ENCODE assay signal across 20 cellular contexts in the genomic region with DNA sequence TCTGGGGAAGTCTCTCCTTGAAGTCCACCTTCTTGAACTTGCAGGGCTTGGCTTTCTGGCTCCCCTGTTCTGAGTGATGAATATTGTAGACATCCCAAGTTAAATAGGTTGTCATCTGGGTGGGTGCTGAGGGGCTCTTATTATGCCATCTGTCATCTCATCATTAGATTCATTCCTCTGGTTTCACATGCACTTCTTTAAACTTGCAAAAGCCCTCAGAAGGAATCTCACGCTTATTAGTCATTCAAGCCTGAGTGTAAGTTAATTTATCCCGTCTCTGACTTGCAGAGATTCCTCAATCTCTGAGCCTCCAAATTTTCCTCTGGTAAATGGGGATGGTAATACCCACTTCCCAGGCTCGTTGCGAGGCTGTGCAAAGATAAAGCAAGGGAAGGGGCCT. TPM values are rescaled to one million over a fixed set of nuclear protein-coding genes. Genes with fewer than 3 reads are reported as not detected.
DNase-seq lines count a peak whose midpoint lies in the region; ATAC-seq, FAIRE-seq and TF ChIP-seq lines count a peak whose summit lies in the region.
"Had no signal": no experiment of that assay in that cellular context is flagged by ENCODE, and none has a peak within 500 bp of the region (broad histone marks: within the 10 kb centered on the region; RNA-seq: fewer than 3 reads in every experiment).

No MANE protein-coding gene starts in this region.

- no peak overlapping the region for H3K27ac Mint-ChIP-seq in glutamatergic neuron (ENCODE audit: unreplicated experiment)
- H3K27ac Mint-ChIP-seq in activated T-cell treated with anti-CD3 and anti-CD28 coated beads, Interleukin-2, amount 50 U/mL, for 24 hours: no peak overlapping the region

- FAIRE-seq in A549 (lab: Jason Lieb, UNC): no peak
- FAIRE-seq: A204.1, D721Med had no signal

- peak overlapping the region; percentile 93 to 97 for H3K27ac ChIP-seq in A549
- peak overlapping the region; percentile 87 for H3K27ac ChIP-seq in RWPE2 (ENCODE audit: poor library complexity, severe bottlenecking)

- ATAC-seq in A549 (no peak), RWPE2 (ENCODE audit: low read depth) (no peak)

- peak overlapping the region; percentile 87; the same call in 2 of the 3 replicates for H3K4me2 ChIP-seq in A549

- no peak overlapping the region for H3K4me3 Mint-ChIP-seq in glutamatergic neuron (ENCODE audit: unreplicated experiment)
- H3K4me3 Mint-ChIP-seq in activated T-cell treated with anti-CD3 and anti-CD28 coated beads, Interleukin-2, amount 50 U/mL, for 24 hours: no peak overlapping the region
- H3K4me3 Mint-ChIP-seq: CD4-positive, alpha-beta memory T cell had no signal

- H3K9me3 ChIP-seq in A549: peaks cover 12% of the 10 kb centered on the region
- no peaks in the 10 kb centered on the region for H3K9me3 ChIP-seq in RWPE2 (ENCODE audit: severe bottlenecking)
- H3K9me3 ChIP-seq: BE2C had no signal

- H3K27me3 Mint-ChIP-seq in glutamatergic neuron (ENCODE audit: unreplicated experiment): peaks cover 8% of the 10 kb centered on the region
- peaks cover 25% of the 10 kb centered on the region for H3K27me3 Mint-ChIP-seq in activated T-cell treated with anti-CD3 and anti-CD28 coated beads, Interleukin-2, amount 50 U/mL, for 24 hours

- TF ChIP-seq EP300 in A549 (IDR thresholded peaks at IDR 0.05): no peak

- CTCF ChIA-PET in A549 (lab: Yijun Ruan, JAX): interaction anchor here (0.9 to 10.2 kb wide), 2 partner anchors 14 to 183 kb away, joined by 3 to 776 read pairs; no protein-coding TSS in a partner anchor

- DNase-seq in A549 (ENCODE audit: low read depth in 1 of 2, low spot score in 1 of 2) (no peak), GM04503 (ENCODE audit: low read depth) (peak; percentile 45), RWPE2 (ENCODE audit: low spot score) (no peak), fibroblast of mammary gland (ENCODE audit: low read depth) (peak; percentile 12), medulla oblongata (ENCODE audit: extremely low spot score) (no peak), glutamatergic neuron (no peak)
- no peak for DNase-seq in activated T-cell treated with anti-CD3 and anti-CD28 coated beads, Interleukin-2, amount 50 U/mL, for 24 hours
- DNase-seq in activated CD8-positive, alpha-beta memory T cell treated with anti-CD3 and anti-CD28 coated beads, Interleukin-2, amount 50 U/mL, for 4 hours: no peak
- DNase-seq: BE2C; CD4-positive, alpha-beta memory T cell; DMS79 treated with DMSO at 0.1 percent for 48 hours; HCEC 1CT; NCI-H1048; NCI-H146; NCI-H2227 treated with DMSO at 0.1 percent for 48 hours; NCI-H69; NK-92 treated with Interleukin-12 subunit alpha and Interleukin-12 subunit beta, amount 100 ng/mL, for 24 hours; OCI-M1 had no signal

- TF ChIP-seq CTCF in A549 (IDR thresholded peaks at IDR 0.05) (no peak), RWPE2 (IDR thresholded peaks at IDR 0.05; ENCODE audit: poor library complexity, severe bottlenecking) (no peak), fibroblast of mammary gland (conservative IDR thresholded peaks at IDR 0.05; ENCODE audit: control insufficient read depth, insufficient read depth, low read depth, low read length) (no peak), glutamatergic neuron (IDR thresholded peaks at IDR 0.05; ENCODE audit: partially characterized antibody, unreplicated experiment) (no peak)

- no peak for TF ChIP-seq POLR2A in A549 (IDR thresholded peaks at IDR 0.05; ENCODE audit: low read length)

- H3K4me1 Mint-ChIP-seq in glutamatergic neuron (ENCODE audit: low read depth, unreplicated experiment): peaks cover 7% of the 10 kb centered on the region
- peaks cover 8% of the 10 kb centered on the region for H3K4me1 Mint-ChIP-seq in activated T-cell treated with anti-CD3 and anti-CD28 coated beads, Interleukin-2, amount 50 U/mL, for 24 hours (ENCODE audit: low read depth)

- H3K4me1 ChIP-seq in A549: peaks cover 46% of the 10 kb centered on the region
- H3K4me1 ChIP-seq in RWPE2 (ENCODE audit: insufficient read depth, poor library complexity, severe bottlenecking): peaks cover 24% of the 10 kb centered on the region

- peaks cover 5% of the 10 kb centered on the region for H3K9me3 Mint-ChIP-seq in glutamatergic neuron (ENCODE audit: unreplicated experiment)
- H3K9me3 Mint-ChIP-seq in activated T-cell treated with anti-CD3 and anti-CD28 coated beads, Interleukin-2, amount 50 U/mL, for 24 hours: peaks cover 8% of the 10 kb centered on the region

- WGBS in A549 (ENCODE audit: missing lambda C conversion rate): 92% methylated on average over 4 of the region's 4 CpGs

- H3K4me3 ChIP-seq in A549: no peak overlapping the region
- H3K4me3 ChIP-seq in RWPE2 (ENCODE audit: severe bottlenecking): no peak overlapping the region
- no peak overlapping the region for H3K4me3 ChIP-seq in fibroblast of mammary gland (ENCODE audit: control insufficient read depth, low read depth, low read length)

- no peaks in the 10 kb centered on the region for H3K27me3 ChIP-seq in RWPE2 (ENCODE audit: insufficient read depth, poor library complexity, severe bottlenecking)
- H3K27me3 ChIP-seq: BE2C had no signal

- peaks cover 6% of the 10 kb centered on the region; the same call in 1 of the 2 replicates for H3K36me3 ChIP-seq in RWPE2 (ENCODE audit: low read depth)

- POLR2A ChIA-PET in A549 (lab: Yijun Ruan, JAX): no interaction called here

- peaks cover 8% of the 10 kb centered on the region for H3K36me3 Mint-ChIP-seq in glutamatergic neuron (ENCODE audit: unreplicated experiment)
- no peaks in the 10 kb centered on the region for H3K36me3 Mint-ChIP-seq in activated T-cell treated with anti-CD3 and anti-CD28 coated beads, Interleukin-2, amount 50 U/mL, for 24 hours (ENCODE audit: low read depth)

- no peak for TF ChIP-seq RAD21 in A549 (conservative IDR thresholded peaks at IDR 0.05 in 1 of 2, IDR thresholded peaks at IDR 0.05 in 1 of 2)

TF ChIP-seq in A549, 52 proteins besides CTCF, POLR2A, EP300 and RAD21:
- TF ChIP-seq CHD2 (IDR thresholded peaks at IDR 0.05; ENCODE audit: low read length, partially characterized antibody) (no peak), GATA3 (IDR thresholded peaks at IDR 0.05; ENCODE audit: borderline replicate concordance) (no peak), CBX8 (IDR thresholded peaks at IDR 0.05) (no peak), HEYL (CRISPR knock-in tag; IDR thresholded peaks at IDR 0.05) (no peak), ZFP36 (IDR thresholded peaks at IDR 0.05; ENCODE audit: borderline replicate concordance, partially characterized antibody) (no peak), ATOH8 (CRISPR knock-in tag; IDR thresholded peaks at IDR 0.05; ENCODE audit: low read depth) (no peak), POLR2AphosphoS2 (conservative IDR thresholded peaks at IDR 0.05; ENCODE audit: low read length) (no peak), HES2 (IDR thresholded peaks at IDR 0.05) (no peak)
- TF ChIP-seq, protein P1, sequence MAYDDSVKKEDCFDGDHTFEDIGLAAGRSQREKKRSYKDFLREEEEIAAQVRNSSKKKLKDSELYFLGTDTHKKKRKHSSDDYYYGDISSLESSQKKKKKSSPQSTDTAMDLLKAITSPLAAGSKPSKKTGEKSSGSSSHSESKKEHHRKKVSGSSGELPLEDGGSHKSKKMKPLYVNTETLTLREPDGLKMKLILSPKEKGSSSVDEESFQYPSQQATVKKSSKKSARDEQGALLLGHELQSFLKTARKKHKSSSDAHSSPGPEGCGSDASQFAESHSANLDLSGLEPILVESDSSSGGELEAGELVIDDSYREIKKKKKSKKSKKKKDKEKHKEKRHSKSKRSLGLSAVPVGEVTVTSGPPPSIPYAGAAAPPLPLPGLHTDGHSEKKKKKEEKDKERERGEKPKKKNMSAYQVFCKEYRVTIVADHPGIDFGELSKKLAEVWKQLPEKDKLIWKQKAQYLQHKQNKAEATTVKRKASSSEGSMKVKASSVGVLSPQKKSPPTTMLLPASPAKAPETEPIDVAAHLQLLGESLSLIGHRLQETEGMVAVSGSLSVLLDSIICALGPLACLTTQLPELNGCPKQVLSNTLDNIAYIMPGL (CRISPR knock-in tag; IDR thresholded peaks at IDR 0.05; ENCODE audit: borderline replicate concordance): no peak
TF ChIP-seq in A549: peak in this region for 0.

RNA-seq across cellular contexts. Expression of gene MGAT5B, which starts 5.7 kb away (rescaled TPM):
- 7.6 and 10.3 TPM in 2 replicates for polyA plus RNA-seq in A549 (2011; rRNA removed)
- polyA plus RNA-seq in A549 (2012; cell fraction: cytosol; rRNA removed): 11.9 and 18.0 TPM in 2 replicates
- 40.3 and 50.7 TPM in 2 replicates for polyA plus RNA-seq in A549 (2012; cell fraction: nucleus; rRNA removed)
- 16.2 to 22.8 TPM (median 21.7 TPM) in 3 replicates for polyA plus RNA-seq in A549 (2017; fragmentation: RNase III; extraction: RNeasy Plus Mini Kit Qiagen cat#74134 plus additional on column Dnase treatment)
- polyA minus RNA-seq in A549 (2011; rRNA and poly(A)+ RNA removed): 11.3 and 15.5 TPM in 2 replicates
- 22.9 TPM for total RNA-seq in glutamatergic neuron (ENCODE audit: unreplicated experiment)

Comparison
In these comparisons a context has a peak if more than half of its experiments do, and no peak if none do; other contexts are left out.
1. DNase-seq: peak in GM04503 (single experiment) and fibroblast of mammary gland (single experiment); none in A549 (0 of 2), RWPE2 (single experiment), medulla oblongata (single experiment), glutamatergic neuron (single experiment), activated T-cell treated with anti-CD3 and anti-CD28 coated beads, Interleukin-2, amount 50 U/mL, for 24 hours (single experiment) and activated CD8-positive, alpha-beta memory T cell treated with anti-CD3 and anti-CD28 coated beads, Interleukin-2, amount 50 U/mL, for 4 hours (single experiment).